Comparison of ENCODE assay signal across 24 cellular contexts in the genomic region with DNA sequence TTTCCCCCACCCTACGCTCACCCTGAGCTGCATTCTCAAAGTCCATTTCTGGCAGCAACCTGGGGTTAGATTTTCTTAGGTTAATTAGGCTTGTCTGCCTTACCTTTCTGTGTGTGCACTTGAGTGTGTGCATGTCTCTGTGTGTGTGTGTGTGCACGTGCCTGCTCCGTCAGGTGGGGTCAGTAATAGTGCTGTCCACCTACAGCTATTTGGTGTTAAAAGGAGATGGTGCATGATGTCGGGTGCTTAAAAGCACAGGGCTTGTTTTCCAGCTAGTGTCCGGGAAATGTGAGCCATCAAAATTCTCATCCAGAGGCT.
"Had no signal": no experiment of that assay in that cellular context is flagged by ENCODE, and none has a peak within 500 bp of the region (broad histone marks: within the 10 kb centered on the region; RNA-seq: fewer than 3 reads in every experiment).

No MANE protein-coding gene starts in this region.

- H3K27ac ChIP-seq: adrenal gland, body of pancreas, colonic mucosa, heart left ventricle, WERI-Rb-1 had no signal

- DNase-seq: activated B cell treated with CpG ODN at 0.5 μM for 24 hours; activated CD4-positive, alpha-beta T cell treated with anti-CD3 and anti-CD28 coated beads for 48 hours; activated CD4-positive, alpha-beta T cell treated with anti-CD3 and anti-CD28 coated beads, Interleukin-2, amount 50 U/mL, for 1 hour; activated CD4-positive, alpha-beta T cell treated with anti-CD3 and anti-CD28 coated beads, Interleukin-2, amount 50 U/mL, for 48 hours; activated CD8-positive, alpha-beta memory T cell treated with anti-CD3 and anti-CD28 coated beads for 24 hours; activated CD8-positive, alpha-beta T cell treated with anti-CD3 and anti-CD28 coated beads for 36 hours; activated effector memory CD4-positive, alpha-beta T cell treated with anti-CD3 and anti-CD28 coated beads, Interleukin-2, amount 50 U/mL, for 16 hours; activated naive CD4-positive, alpha-beta T cell treated with anti-CD3 and anti-CD28 coated beads for 36 hours; activated naive CD8-positive, alpha-beta T cell treated with anti-CD3 and anti-CD28 coated beads for 36 hours; activated naive CD8-positive, alpha-beta T cell treated with anti-CD3 and anti-CD28 coated beads, Interleukin-2, amount 50 U/mL, for 24 hours; activated T-cell treated with anti-CD3 and anti-CD28 coated beads, Interleukin-2, amount 50 U/mL, for 4 hours; adrenal gland; aorta; central memory CD4-positive, alpha-beta T cell; colonic mucosa; effector CD8-positive, alpha-beta T cell; glutamatergic neuron; heart left ventricle; T-helper 17 cell; T1000; WERI-Rb-1 had no signal

- H3K36me3 ChIP-seq: adrenal gland, colonic mucosa, heart left ventricle, WERI-Rb-1 had no signal

- H3K9me3 ChIP-seq: adrenal gland, body of pancreas, colonic mucosa had no signal

- H3K4me3 ChIP-seq: adrenal gland, body of pancreas, colonic mucosa, heart left ventricle had no signal

- ATAC-seq: activated CD4-positive, CD25-positive, alpha-beta regulatory T cell treated with anti-CD3 and anti-CD28 coated beads, Interleukin-2, amount 50 U/mL, for 24 hours; activated CD8-positive, alpha-beta T cell treated with anti-CD3 and anti-CD28 coated beads for 36 hours; activated naive CD8-positive, alpha-beta T cell treated with anti-CD3 and anti-CD28 coated beads, Interleukin-2, amount 50 U/mL, for 24 hours; activated T-cell treated with anti-CD3 and anti-CD28 coated beads, Interleukin-2, amount 50 U/mL, for 4 hours; esophagus mucosa; T-helper 17 cell had no signal
